1 cellular context compared by ENCODE assay signal in genomic region chr3:72165337-72165736, GRCh38.
TF ChIP-seq lines count a peak whose summit lies in the region.

No MANE protein-coding gene starts in this region.

TF ChIP-seq in GM23338, 12 proteins besides CTCF, POLR2A, EP300 and RAD21:
- TF ChIP-seq ZNF462 (CRISPR knock-in tag; IDR thresholded peaks at IDR 0.05) = no peak
- TF ChIP-seq POLR2AphosphoS5 (IDR thresholded peaks at IDR 0.05; ENCODE audit: low read depth) = no peak
- no peak for TF ChIP-seq JUNB (IDR thresholded peaks at IDR 0.05; ENCODE audit: unreplicated experiment)
- no peak for TF ChIP-seq ZNF114 (CRISPR knock-in tag; IDR thresholded peaks at IDR 0.05)
- TF ChIP-seq EZH2phosphoT487 (IDR thresholded peaks at IDR 0.05; ENCODE audit: unreplicated experiment) = no peak
